In genomic region chr2:169619946-169620345, GRCh38 we compare ENCODE assay signal across 25 cellular contexts. TPM values are rescaled to one million over a fixed set of nuclear protein-coding genes. Genes with fewer than 3 reads are reported as not detected.
DNase-seq lines count a peak whose midpoint lies in the region; ATAC-seq and TF ChIP-seq lines count a peak whose summit lies in the region.
"Had no signal": no experiment of that assay in that cellular context is flagged by ENCODE, and none has a peak within 500 bp of the region (broad histone marks: within the 10 kb centered on the region; RNA-seq: fewer than 3 reads in every experiment).

No MANE protein-coding gene starts in this region.

- no peak overlapping the region for H3K4me3 Mint-ChIP-seq in activated naive CD4-positive, alpha-beta T cell treated with anti-CD3 and anti-CD28 coated beads, Interleukin-2, amount 50 U/mL, for 24 hours
- no peak overlapping the region for H3K4me3 Mint-ChIP-seq in activated naive CD4-positive, alpha-beta T cell treated with anti-CD3 and anti-CD28 coated beads, Interleukin-2, amount 10 ng/mL, durations not matched to agents 7 days and 5 days
- H3K4me3 Mint-ChIP-seq: CD4-positive, CD25-positive, alpha-beta regulatory T cell had no signal

- peaks cover 44% of the 10 kb centered on the region for H3K4me1 Mint-ChIP-seq in activated naive CD4-positive, alpha-beta T cell treated with anti-CD3 and anti-CD28 coated beads, Interleukin-2, amount 50 U/mL, for 24 hours
- H3K4me1 Mint-ChIP-seq in activated naive CD4-positive, alpha-beta T cell treated with anti-CD3 and anti-CD28 coated beads, Interleukin-2, amount 10 ng/mL, durations not matched to agents 7 days and 5 days, result no peaks in the 10 kb centered on the region

- in situ Hi-C loops in astrocyte of the spinal cord (cut with HindIII; ENCODE audit: low sequenced_read_pairs), result no loop called here

- DNase-seq in activated naive CD4-positive, alpha-beta T cell treated with anti-CD3 and anti-CD28 coated beads, Interleukin-2, amount 10 ng/mL, durations not matched to agents 7 days and 5 days, result no peak
- peak; percentile 8 for DNase-seq in astrocyte of the spinal cord (ENCODE audit: low read depth, low spot score)
- peak; percentile 25 for DNase-seq in myocyte (ENCODE audit: low read depth)
- no peak for DNase-seq in mesenteric fat pad (ENCODE audit: low spot score)
- no peak for DNase-seq in DMS79 (lab: John Stamatoyannopoulos, UW)
- DNase-seq: 8988T; BE2C; CD4-positive, CD25-positive, alpha-beta regulatory T cell; COR-L47; DMS 273 treated with DMSO at 0.1 percent for 48 hours; GDM1; GOT3; NCI-H1105 treated with DMSO at 0.1 percent for 48 hours; NCI-H187; NCI-H2107; NCI-H510A; NCI-H748 treated with DMSO at 0.1 percent for 48 hours; OCI-M1; RPMI8226; SIG-M5 had no signal

- peaks cover 51% of the 10 kb centered on the region for H3K36me3 Mint-ChIP-seq in activated naive CD4-positive, alpha-beta T cell treated with anti-CD3 and anti-CD28 coated beads, Interleukin-2, amount 50 U/mL, for 24 hours
- H3K36me3 Mint-ChIP-seq in activated naive CD4-positive, alpha-beta T cell treated with anti-CD3 and anti-CD28 coated beads, Interleukin-2, amount 10 ng/mL, durations not matched to agents 7 days and 5 days, result peaks cover 66% of the 10 kb centered on the region

- no peaks in the 10 kb centered on the region for H3K9me3 Mint-ChIP-seq in activated naive CD4-positive, alpha-beta T cell treated with anti-CD3 and anti-CD28 coated beads, Interleukin-2, amount 50 U/mL, for 24 hours
- H3K9me3 Mint-ChIP-seq in activated naive CD4-positive, alpha-beta T cell treated with anti-CD3 and anti-CD28 coated beads, Interleukin-2, amount 10 ng/mL, durations not matched to agents 7 days and 5 days, result no peaks in the 10 kb centered on the region

- CTCF ChIA-PET in activated naive CD4-positive, alpha-beta T cell treated with anti-CD3 and anti-CD28 coated beads, Interleukin-2, amount 10 ng/mL, durations not matched to agents 7 days and 5 days (lab: Charles Lee), result no interaction called here

- no peak for ATAC-seq in HG02840 (IDR thresholded peaks at IDR 0.05; ENCODE audit: low FRiP score, unreplicated experiment)
- ATAC-seq in HG03280 (IDR thresholded peaks at IDR 0.05; ENCODE audit: unreplicated experiment), result no peak
- ATAC-seq: GM12878, K562 had no signal

- H3K27ac Mint-ChIP-seq in activated naive CD4-positive, alpha-beta T cell treated with anti-CD3 and anti-CD28 coated beads, Interleukin-2, amount 50 U/mL, for 24 hours, result peak overlapping the region; percentile 14
- H3K27ac Mint-ChIP-seq in activated naive CD4-positive, alpha-beta T cell treated with anti-CD3 and anti-CD28 coated beads, Interleukin-2, amount 10 ng/mL, durations not matched to agents 7 days and 5 days, result no peak overlapping the region

- TF ChIP-seq CTCF in astrocyte of the spinal cord (IDR thresholded peaks at IDR 0.05; ENCODE audit: low read depth, low read length), result no peak

- no peaks in the 10 kb centered on the region for H3K27me3 Mint-ChIP-seq in activated naive CD4-positive, alpha-beta T cell treated with anti-CD3 and anti-CD28 coated beads, Interleukin-2, amount 50 U/mL, for 24 hours
- no peaks in the 10 kb centered on the region for H3K27me3 Mint-ChIP-seq in activated naive CD4-positive, alpha-beta T cell treated with anti-CD3 and anti-CD28 coated beads, Interleukin-2, amount 10 ng/mL, durations not matched to agents 7 days and 5 days
- H3K27me3 Mint-ChIP-seq: CD4-positive, CD25-positive, alpha-beta regulatory T cell had no signal

- no peak overlapping the region for H3K4me3 ChIP-seq in astrocyte of the spinal cord (ENCODE audit: low read depth, low read length)
- H3K4me3 ChIP-seq: GM12878, K562 had no signal

RNA-seq across cellular contexts. Expression of gene PPIG, which starts 35.8 kb away (rescaled TPM):
- total RNA-seq in myocyte (36.2 and 38.5 TPM in 2 replicates), mesenteric fat pad (44.1 TPM)
- polyA plus RNA-seq in myocyte (2012), result 17.9 TPM

RNA-seq across cellular contexts. Expression of gene FASTKD1, which starts 46.3 kb away (rescaled TPM):
- total RNA-seq in myocyte (24.8 and 31.1 TPM in 2 replicates), mesenteric fat pad (17.5 TPM)
- 15.1 TPM for polyA plus RNA-seq in myocyte (2012)

Comparison
In these comparisons a context has a peak if more than half of its experiments do, and no peak if none do; other contexts are left out.
1. DNase-seq: peak in astrocyte of the spinal cord (single experiment) and myocyte (single experiment); none in activated naive CD4-positive, alpha-beta T cell treated with anti-CD3 and anti-CD28 coated beads, Interleukin-2, amount 10 ng/mL, durations not matched to agents 7 days and 5 days (single experiment), mesenteric fat pad (single experiment) and DMS79 (single experiment).